22 cellular contexts compared by ENCODE assay signal in genomic region chr3:101091489-101091888, GRCh38.
DNase-seq lines count a peak whose midpoint lies in the region; TF ChIP-seq lines count a peak whose summit lies in the region.
"Had no signal": no experiment of that assay in that cellular context is flagged by ENCODE, and none has a peak within 500 bp of the region (broad histone marks: within the 10 kb centered on the region; RNA-seq: fewer than 3 reads in every experiment).

No MANE protein-coding gene starts in this region.

- H3K4me1 ChIP-seq in neural progenitor cell, result no peaks in the 10 kb centered on the region
- H3K4me1 ChIP-seq: testis had no signal

- H3K9ac ChIP-seq in neural progenitor cell, result no peak overlapping the region

- no peak overlapping the region for H3K4me2 ChIP-seq in neural progenitor cell

- no peaks in the 10 kb centered on the region for H3K36me3 ChIP-seq in neural progenitor cell
- H3K36me3 ChIP-seq: neutrophil, sigmoid colon had no signal

- H3K27me3 Mint-ChIP-seq in neural progenitor cell (ENCODE audit: insufficient read depth, low read depth), result no peaks in the 10 kb centered on the region

- peak; percentile 77 for DNase-seq in H4 (ENCODE audit: low spot score)
- peak; percentile 49 for DNase-seq in NCI-H226
- peak; percentile 27 for DNase-seq in choroid plexus epithelial cell (ENCODE audit: low read depth)
- no peak for DNase-seq in neural progenitor cell (ENCODE audit: low spot score)
- DNase-seq in activated CD4-positive, alpha-beta T cell treated with anti-CD3 and anti-CD28 coated beads for 1 hour, result no peak
- no peak for DNase-seq in GM10266 (ENCODE audit: extremely low spot score)
- DNase-seq in NCI-H748 (lab: John Stamatoyannopoulos, UW; ENCODE audit: unreplicated experiment), result no peak
- DNase-seq: activated CD4-positive, alpha-beta memory T cell treated with anti-CD3 and anti-CD28 coated beads for 36 hours; activated T-cell treated with anti-CD3 and anti-CD28 coated beads, Interleukin-2, amount 50 U/mL, for 72 hours; CD4-positive, CD25-positive, alpha-beta regulatory T cell; cerebellar nuclear complex; HCEC 1CT; kidney; midbrain; NCI-H1105 treated with DMSO at 0.1 percent for 48 hours; NCI-H2171; sigmoid colon; stimulated activated CD4-positive, alpha-beta T cell treated with anti-CD3 and anti-CD28 coated beads, Interleukin-4, amount 100 ng/mL, for 1 hour; testis had no signal

- no peak overlapping the region for H3K27ac ChIP-seq in neural progenitor cell
- H3K27ac ChIP-seq: neutrophil, sigmoid colon, SK-N-MC, testis had no signal

- H3K4me1 Mint-ChIP-seq in neural progenitor cell, result no peaks in the 10 kb centered on the region
- H3K4me1 Mint-ChIP-seq: CD4-positive, CD25-positive, alpha-beta regulatory T cell had no signal

- H3K4me3 ChIP-seq in choroid plexus epithelial cell (ENCODE audit: low read depth, low read length) (no peak overlapping the region), neural progenitor cell (no peak overlapping the region)
- H3K4me3 ChIP-seq: GM12878, sigmoid colon, SK-N-MC, testis had no signal

- TF ChIP-seq CTCF in choroid plexus epithelial cell (conservative IDR thresholded peaks at IDR 0.05; ENCODE audit: low read depth, low read length) (no peak), neural progenitor cell (IDR thresholded peaks at IDR 0.05) (no peak), GM10266 (IDR thresholded peaks at IDR 0.05; ENCODE audit: control insufficient read depth, insufficient read depth, low read depth, missing control alignments) (no peak)

- H3K9me3 Mint-ChIP-seq in neural progenitor cell, result no peaks in the 10 kb centered on the region
- H3K9me3 Mint-ChIP-seq: activated CD4-positive, alpha-beta memory T cell treated with anti-CD3 and anti-CD28 coated beads for 36 hours; activated T-cell treated with anti-CD3 and anti-CD28 coated beads, Interleukin-2, amount 50 U/mL, for 72 hours had no signal

- H3K27ac Mint-ChIP-seq in neural progenitor cell, result no peak overlapping the region
- H3K27ac Mint-ChIP-seq: activated CD4-positive, alpha-beta memory T cell treated with anti-CD3 and anti-CD28 coated beads for 36 hours; activated T-cell treated with anti-CD3 and anti-CD28 coated beads, Interleukin-2, amount 50 U/mL, for 72 hours; CD4-positive, CD25-positive, alpha-beta regulatory T cell had no signal

- H3K79me2 ChIP-seq in neural progenitor cell (ENCODE audit: low read depth), result no peaks in the 10 kb centered on the region

- no peak overlapping the region for H3K4me3 Mint-ChIP-seq in neural progenitor cell
- H3K4me3 Mint-ChIP-seq: activated CD4-positive, alpha-beta memory T cell treated with anti-CD3 and anti-CD28 coated beads for 36 hours; activated T-cell treated with anti-CD3 and anti-CD28 coated beads, Interleukin-2, amount 50 U/mL, for 72 hours; CD4-positive, CD25-positive, alpha-beta regulatory T cell had no signal

- H2AFZ ChIP-seq in neural progenitor cell (replicated peaks), result peak overlapping the region; percentile 48

- H3K9me3 ChIP-seq in neural progenitor cell (ENCODE audit: low read depth), result no peaks in the 10 kb centered on the region
- H3K9me3 ChIP-seq: neutrophil, sigmoid colon, testis had no signal

- no peaks in the 10 kb centered on the region for H3K27me3 ChIP-seq in neural progenitor cell
- H3K27me3 ChIP-seq: neutrophil, sigmoid colon, testis had no signal

- H3F3A ChIP-seq in neural progenitor cell (ENCODE audit: low read depth), result no peaks in the 10 kb centered on the region

- H4K20me1 ChIP-seq in neural progenitor cell (ENCODE audit: low read depth), result no peaks in the 10 kb centered on the region

- no peaks in the 10 kb centered on the region for H3K36me3 Mint-ChIP-seq in neural progenitor cell
- H3K36me3 Mint-ChIP-seq: activated CD4-positive, alpha-beta memory T cell treated with anti-CD3 and anti-CD28 coated beads for 36 hours; CD4-positive, CD25-positive, alpha-beta regulatory T cell had no signal

Comparison
In these comparisons a context has a peak if more than half of its experiments do, and no peak if none do; other contexts are left out.
1. DNase-seq: peak in H4 (single experiment), NCI-H226 (single experiment) and choroid plexus epithelial cell (single experiment); none in neural progenitor cell (single experiment), activated CD4-positive, alpha-beta T cell treated with anti-CD3 and anti-CD28 coated beads for 1 hour (single experiment), GM10266 (single experiment) and NCI-H748 (single experiment).